Comparison of ENCODE assay signal across 11 cellular contexts in genomic region chr4:73439991-73440390, GRCh38. TPM values are rescaled to one million over a fixed set of nuclear protein-coding genes. Genes with fewer than 3 reads are reported as not detected.
"Had no signal": no experiment of that assay in that cellular context is flagged by ENCODE, and none has a peak within 500 bp of the region (broad histone marks: within the 10 kb centered on the region; RNA-seq: fewer than 3 reads in every experiment).

No MANE protein-coding gene starts in this region.

- H3K36me3 ChIP-seq: HAP-1 had no signal

- DNase-seq: GM23248, GOT3, H7, HFFc6, KBM-7 had no signal

- H3K9me3 ChIP-seq: HAP-1 had no signal

- H2AFZ ChIP-seq: GM23248 had no signal

- ATAC-seq: HCT116 had no signal

- H3K9ac ChIP-seq: GM23248 had no signal

- H3K4me3 ChIP-seq: GM23248, HAP-1 had no signal

- H3K27ac ChIP-seq: GM23248, HL-60 had no signal

RNA-seq across cellular contexts. Expression of gene AFP, which starts 4.0 kb away (rescaled TPM):
- total RNA-seq: GM23248 had no signal
- polyA plus RNA-seq: IgD-negative memory B cell had no signal

RNA-seq across cellular contexts. Expression of gene ALB, which starts 35.9 kb away (rescaled TPM):
- total RNA-seq: GM23248, H4, HFFc6 had no signal
- polyA plus RNA-seq: GM23248, IgD-negative memory B cell had no signal

RNA-seq across cellular contexts. Expression of gene AFM, which starts 41.6 kb away (rescaled TPM):
- total RNA-seq: GM23248, H4, H7, HFFc6, HT1080 had no signal
- polyA plus RNA-seq: GM23248, IgD-negative memory B cell had no signal
